Comparison of ENCODE assay signal across 1 cellular context in genomic region chr3:122916084-122916483, GRCh38.
TF ChIP-seq lines count a peak whose summit lies in the region.

No MANE protein-coding gene starts in this region.

TF ChIP-seq in GM12878, 131 proteins besides CTCF, POLR2A, EP300 and RAD21 (continued from another document):
- no peak for TF ChIP-seq REST (IDR thresholded peaks at IDR 0.05; ENCODE audit: low read depth, low read length)
- TF ChIP-seq NR2C2 (IDR thresholded peaks at IDR 0.05; ENCODE audit: borderline replicate concordance, control insufficient read depth, insufficient read length, low read depth): no peak
- no peak for TF ChIP-seq BACH1 (IDR thresholded peaks at IDR 0.05; ENCODE audit: borderline replicate concordance)
- no peak for TF ChIP-seq HDAC2 (IDR thresholded peaks at IDR 0.05)
- no peak for TF ChIP-seq IKZF2 (IDR thresholded peaks at IDR 0.05)
- TF ChIP-seq CBX3 (IDR thresholded peaks at IDR 0.05; ENCODE audit: borderline replicate concordance, low read depth): no peak
- TF ChIP-seq ESRRA (IDR thresholded peaks at IDR 0.05; ENCODE audit: low read length): no peak
TF ChIP-seq in GM12878: peak in this region for 0.
